8 cellular contexts compared by ENCODE assay signal in the genomic region with DNA sequence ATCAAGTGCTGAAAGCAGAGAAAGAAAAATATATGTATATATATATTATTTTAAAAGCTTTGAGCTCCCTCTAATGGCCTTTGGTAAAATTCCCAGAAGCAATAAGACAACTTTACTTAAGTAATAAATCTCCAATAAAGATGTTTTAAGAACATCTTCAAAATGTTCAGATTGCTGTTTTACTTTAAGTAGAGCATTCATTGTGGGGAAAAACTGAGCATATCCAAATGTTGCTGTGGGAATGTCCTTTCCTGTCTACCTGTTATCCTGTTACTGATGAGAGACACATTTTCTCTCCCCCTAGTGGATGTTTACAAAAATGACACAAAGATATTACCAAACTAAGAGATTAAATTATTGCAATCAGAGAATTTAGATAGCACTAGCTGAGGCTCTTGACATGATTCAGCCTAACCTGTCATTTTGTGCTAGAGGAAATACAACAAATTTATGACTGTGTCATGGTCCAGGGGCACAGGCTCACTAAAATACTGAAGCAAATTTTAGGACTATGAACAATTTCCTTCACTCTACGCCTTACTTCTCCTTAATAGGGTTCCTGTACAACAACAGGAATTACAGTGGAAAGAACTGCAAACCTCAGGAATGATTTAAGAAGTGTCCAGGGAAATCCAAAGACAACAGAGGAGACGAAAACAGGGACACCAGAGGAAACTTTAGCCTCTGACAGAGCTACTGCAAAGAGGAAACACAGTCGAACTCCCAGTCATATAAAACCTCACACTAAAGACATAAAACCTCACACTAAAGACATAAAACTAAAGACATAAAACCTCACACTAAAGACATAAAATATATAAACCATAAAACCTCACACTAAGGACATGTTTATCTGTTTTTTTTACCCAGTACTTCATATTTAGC. TPM values are rescaled to one million over a fixed set of nuclear protein-coding genes. Genes with fewer than 3 reads are reported as not detected.
DNase-seq lines count a peak whose midpoint lies in the region; ATAC-seq, FAIRE-seq and TF ChIP-seq lines count a peak whose summit lies in the region.

No MANE protein-coding gene starts in this region.

- peak; percentile 77 for ATAC-seq in GM18909 (IDR thresholded peaks at IDR 0.05; ENCODE audit: poor library complexity, unreplicated experiment)
- ATAC-seq in HG03135 (IDR thresholded peaks at IDR 0.05; ENCODE audit: unreplicated experiment) = peak; percentile 75

- peaks cover 5% of the 10 kb centered on the region for H3K27me3 ChIP-seq in astrocyte (ENCODE audit: insufficient read depth, low read length)

- FAIRE-seq in astrocyte (lab: Jason Lieb, UNC) (peak; percentile 32), kidney (lab: Jason Lieb, UNC) (peak; percentile 47), urothelium cell line (lab: Jason Lieb, UNC) (no peak)

- H3K4me3 ChIP-seq in astrocyte (ENCODE audit: insufficient read depth, low read depth, low read length) (no peak overlapping the region), kidney (ENCODE audit: low read length in 2 of 2) (no peak overlapping the region)

- H3K4me1 ChIP-seq in astrocyte (ENCODE audit: insufficient read depth, low read length) = no peaks in the 10 kb centered on the region
- no peaks in the 10 kb centered on the region for H3K4me1 ChIP-seq in kidney (ENCODE audit: control insufficient read depth in 1 of 2, insufficient read depth in 1 of 2, low read depth in 1 of 2, low read length in 2 of 2)

- no peaks in the 10 kb centered on the region for H4K20me1 ChIP-seq in astrocyte (ENCODE audit: insufficient read depth, low read length)

- no peaks in the 10 kb centered on the region for H3K9me3 Mint-ChIP-seq in astrocyte (ENCODE audit: unreplicated experiment)

- intact Hi-C loops in kidney (cut with DNase I) = no loop called here

- H3K9ac ChIP-seq in astrocyte (ENCODE audit: low read length) = no peak overlapping the region
- H3K9ac ChIP-seq in kidney (ENCODE audit: low read length in 2 of 2) = no peak overlapping the region

- H3K27me3 Mint-ChIP-seq in astrocyte (ENCODE audit: low read depth, unreplicated experiment) = no peaks in the 10 kb centered on the region

- H3K36me3 Mint-ChIP-seq in astrocyte (ENCODE audit: low read depth, unreplicated experiment) = no peaks in the 10 kb centered on the region

- DNase-seq in DMS 273 (lab: John Stamatoyannopoulos, UW; ENCODE audit: unreplicated experiment) (peak; percentile 77), NCI-H2227 treated with DMSO at 0.1 percent for 48 hours (lab: John Stamatoyannopoulos, UW) (peak; percentile 68), astrocyte (ENCODE audit: low read depth) (peak; percentile 44), kidney (no peak), urothelium cell line (ENCODE audit: low spot score) (peak; percentile 29)
- DNase-seq in activated T-cell treated with anti-CD3 and anti-CD28 coated beads, Interleukin-2, amount 50 U/mL, for 1 hour = no peak

- H3K27ac Mint-ChIP-seq in astrocyte (ENCODE audit: unreplicated experiment) = no peak overlapping the region

- no peaks in the 10 kb centered on the region for H3K4me1 Mint-ChIP-seq in astrocyte (ENCODE audit: low read depth, unreplicated experiment)

- H3K4me3 Mint-ChIP-seq in astrocyte (ENCODE audit: unreplicated experiment) = no peak overlapping the region

- TF ChIP-seq CTCF in astrocyte (IDR thresholded peaks at IDR 0.05; ENCODE audit: insufficient read depth, low read depth, low read length) = peak; percentile 81
- peak; percentile 36 for TF ChIP-seq CTCF in kidney (IDR thresholded peaks at IDR 0.05; ENCODE audit: borderline replicate concordance, extremely low read depth, insufficient read depth)

- no peak overlapping the region for H3K4me2 ChIP-seq in astrocyte (ENCODE audit: low read length)

- H3K36me3 ChIP-seq in astrocyte (ENCODE audit: insufficient read depth, low read length) (no peaks in the 10 kb centered on the region), kidney (ENCODE audit: control insufficient read depth in 1 of 2, insufficient read depth in 2 of 2, low read length in 2 of 2) (no peaks in the 10 kb centered on the region)

- H2AFZ ChIP-seq in astrocyte (ENCODE audit: low read depth, low read length) = no peak overlapping the region

- no peaks in the 10 kb centered on the region for H3K79me2 ChIP-seq in astrocyte (ENCODE audit: insufficient read depth, low read length)

- peaks cover 2% of the 10 kb centered on the region for H3K9me3 ChIP-seq in astrocyte (ENCODE audit: insufficient read depth, low read depth, low read length)
- no peaks in the 10 kb centered on the region for H3K9me3 ChIP-seq in kidney (ENCODE audit: control insufficient read depth in 1 of 2, low read length in 2 of 2)

- H3K27ac ChIP-seq in astrocyte (ENCODE audit: low read depth, low read length) (no peak overlapping the region), kidney (ENCODE audit: low read depth in 2 of 2, low read length in 2 of 2) (no peak overlapping the region)

RNA-seq across cellular contexts. Expression of a gene that starts 24.3 kb away (rescaled TPM):
- 131 and 141 TPM in 2 replicates for total RNA-seq in astrocyte
- 55.8 TPM for total RNA-seq in kidney
- 19.8 TPM for polyA plus RNA-seq in kidney (ENCODE audit: insufficient read depth, low read depth, low replicate concordance)

Comparison
In these comparisons a context has a peak if more than half of its experiments do, and no peak if none do; other contexts are left out.
1. DNase-seq: peak in DMS 273 (single experiment), NCI-H2227 treated with DMSO at 0.1 percent for 48 hours (single experiment), astrocyte (single experiment) and urothelium cell line (single experiment); none in kidney (single experiment) and activated T-cell treated with anti-CD3 and anti-CD28 coated beads, Interleukin-2, amount 50 U/mL, for 1 hour (single experiment).